In genomic region chr18:73766915-73767314, GRCh38 we compare ENCODE assay signal across 23 cellular contexts.
DNase-seq lines count a peak whose midpoint lies in the region; ATAC-seq and TF ChIP-seq lines count a peak whose summit lies in the region.
"Had no signal": no experiment of that assay in that cellular context is flagged by ENCODE, and none has a peak within 500 bp of the region (broad histone marks: within the 10 kb centered on the region; RNA-seq: fewer than 3 reads in every experiment).

No MANE protein-coding gene starts in this region.

- H3K4me1 Mint-ChIP-seq in activated naive CD8-positive, alpha-beta T cell treated with anti-CD3 and anti-CD28 coated beads, Interleukin-2, amount 10 ng/mL, durations not matched to agents 7 days and 5 days: peaks cover 7% of the 10 kb centered on the region
- no peaks in the 10 kb centered on the region for H3K4me1 Mint-ChIP-seq in activated naive CD8-positive, alpha-beta T cell treated with anti-CD3 and anti-CD28 coated beads, Interleukin-2, amount 50 U/mL, for 24 hours
- peaks cover 11% of the 10 kb centered on the region for H3K4me1 Mint-ChIP-seq in CD8-positive, alpha-beta T cell (ENCODE audit: low read depth)

- no peak overlapping the region for H3K27ac ChIP-seq in CD8-positive, alpha-beta T cell (ENCODE audit: low read depth, low read length)
- H3K27ac ChIP-seq: Peyer's patch, SK-N-MC had no signal

- H3K36me3 Mint-ChIP-seq in activated naive CD8-positive, alpha-beta T cell treated with anti-CD3 and anti-CD28 coated beads, Interleukin-2, amount 10 ng/mL, durations not matched to agents 7 days and 5 days: no peaks in the 10 kb centered on the region
- H3K36me3 Mint-ChIP-seq in activated naive CD8-positive, alpha-beta T cell treated with anti-CD3 and anti-CD28 coated beads, Interleukin-2, amount 50 U/mL, for 24 hours (ENCODE audit: low read depth): no peaks in the 10 kb centered on the region
- no peaks in the 10 kb centered on the region for H3K36me3 Mint-ChIP-seq in CD8-positive, alpha-beta T cell

- no peaks in the 10 kb centered on the region for H3K36me3 ChIP-seq in Loucy (ENCODE audit: insufficient read depth, low read length)
- no peaks in the 10 kb centered on the region for H3K36me3 ChIP-seq in CD8-positive, alpha-beta T cell (ENCODE audit: insufficient read depth, low read length)
- H3K36me3 ChIP-seq: Peyer's patch had no signal

- peak; percentile 56 for ATAC-seq in activated naive CD8-positive, alpha-beta T cell treated with anti-CD3 and anti-CD28 coated beads, Interleukin-2, amount 10 ng/mL, durations not matched to agents 7 days and 5 days (ENCODE audit: low read depth)
- ATAC-seq in activated naive CD8-positive, alpha-beta T cell treated with anti-CD3 and anti-CD28 coated beads, Interleukin-2, amount 50 U/mL, for 24 hours: no peak
- ATAC-seq in CD8-positive, alpha-beta T cell: no peak
- ATAC-seq: HepG2, K562 had no signal

- DNase-seq in activated naive CD8-positive, alpha-beta T cell treated with anti-CD3 and anti-CD28 coated beads, Interleukin-2, amount 10 ng/mL, durations not matched to agents 7 days and 5 days: no peak
- no peak for DNase-seq in activated naive CD8-positive, alpha-beta T cell treated with anti-CD3 and anti-CD28 coated beads, Interleukin-2, amount 50 U/mL, for 24 hours
- DNase-seq in dermis blood vessel endothelial cell (peak; percentile 49), medulla oblongata (ENCODE audit: extremely low spot score) (no peak)
- no peak for DNase-seq in CD8-positive, alpha-beta T cell
- no peak for DNase-seq in activated CD8-positive, alpha-beta memory T cell treated with anti-CD3 and anti-CD28 coated beads, Interleukin-2, amount 50 U/mL, for 4 hours
- DNase-seq: 8988T; ACHN; CD4-positive, alpha-beta T cell; COR-L47; DMS53; NCI-H1048; NCI-H1417; NCI-H1694; NCI-H2029 treated with DMSO at 0.1 percent for 48 hours; NCI-H2227 treated with DMSO at 0.1 percent for 48 hours; NCI-H526 treated with DMSO at 0.1 percent for 48 hours; Peyer's patch; SIG-M5 had no signal

- H3K4me3 ChIP-seq in Loucy (ENCODE audit: low read length, poor library complexity, severe bottlenecking): peak overlapping the region; percentile 55
- H3K4me3 ChIP-seq in CD8-positive, alpha-beta T cell (ENCODE audit: low read depth, low read length): no peak overlapping the region
- H3K4me3 ChIP-seq: K562, Peyer's patch, SK-N-MC had no signal

- no peaks in the 10 kb centered on the region for H3K9me3 ChIP-seq in Loucy (ENCODE audit: insufficient read depth, low read depth, low read length)
- no peaks in the 10 kb centered on the region for H3K9me3 ChIP-seq in CD8-positive, alpha-beta T cell (ENCODE audit: low read length)
- H3K9me3 ChIP-seq: Peyer's patch had no signal

- intact Hi-C loops in CD8-positive, alpha-beta T cell (cut with DNase I, micrococcal nuclease): no loop called here

- H3K4me2 ChIP-seq in Loucy (ENCODE audit: low read depth, low read length, poor library complexity, severe bottlenecking): peak overlapping the region; percentile 66

- peak overlapping the region; percentile 75 for H3K9ac ChIP-seq in Loucy (ENCODE audit: low read depth, low read length, poor library complexity, severe bottlenecking)

- H3K9me3 Mint-ChIP-seq in activated naive CD8-positive, alpha-beta T cell treated with anti-CD3 and anti-CD28 coated beads, Interleukin-2, amount 10 ng/mL, durations not matched to agents 7 days and 5 days: no peaks in the 10 kb centered on the region
- no peaks in the 10 kb centered on the region for H3K9me3 Mint-ChIP-seq in activated naive CD8-positive, alpha-beta T cell treated with anti-CD3 and anti-CD28 coated beads, Interleukin-2, amount 50 U/mL, for 24 hours
- no peaks in the 10 kb centered on the region for H3K9me3 Mint-ChIP-seq in CD8-positive, alpha-beta T cell

- no peaks in the 10 kb centered on the region for H3K27me3 ChIP-seq in Loucy (ENCODE audit: insufficient read depth, low read length, poor library complexity, severe bottlenecking)
- no peaks in the 10 kb centered on the region for H3K27me3 ChIP-seq in CD8-positive, alpha-beta T cell (ENCODE audit: insufficient read depth, low read length)
- H3K27me3 ChIP-seq: Peyer's patch had no signal

- peaks cover 4% of the 10 kb centered on the region for H3K27me3 Mint-ChIP-seq in activated naive CD8-positive, alpha-beta T cell treated with anti-CD3 and anti-CD28 coated beads, Interleukin-2, amount 10 ng/mL, durations not matched to agents 7 days and 5 days
- peaks cover 5% of the 10 kb centered on the region for H3K27me3 Mint-ChIP-seq in activated naive CD8-positive, alpha-beta T cell treated with anti-CD3 and anti-CD28 coated beads, Interleukin-2, amount 50 U/mL, for 24 hours
- no peaks in the 10 kb centered on the region for H3K27me3 Mint-ChIP-seq in CD8-positive, alpha-beta T cell (ENCODE audit: low read depth)
- H3K27me3 Mint-ChIP-seq: CD4-positive, alpha-beta T cell had no signal

- H3F3A ChIP-seq in Loucy (ENCODE audit: low read depth): no peaks in the 10 kb centered on the region; the same call in 1 of the 2 replicates

- H3K79me2 ChIP-seq in Loucy (ENCODE audit: insufficient read depth, low read length): no peaks in the 10 kb centered on the region

- POLR2A ChIA-PET in activated naive CD8-positive, alpha-beta T cell treated with anti-CD3 and anti-CD28 coated beads, Interleukin-2, amount 10 ng/mL, durations not matched to agents 7 days and 5 days (lab: Charles Lee): no interaction called here
- POLR2A ChIA-PET in CD8-positive, alpha-beta T cell (lab: Charles Lee): no interaction called here

- H3K4me1 ChIP-seq in Loucy (ENCODE audit: insufficient read depth, low read length, poor library complexity, severe bottlenecking): peaks cover 55% of the 10 kb centered on the region
- H3K4me1 ChIP-seq in CD8-positive, alpha-beta T cell (ENCODE audit: insufficient read depth, low read length): no peaks in the 10 kb centered on the region
- H3K4me1 ChIP-seq: Peyer's patch had no signal

- H2AFZ ChIP-seq in Loucy (ENCODE audit: low read length): no peak overlapping the region

- H3K9me2 ChIP-seq in Loucy (replicated peaks; ENCODE audit: low read depth, low read length): no peaks in the 10 kb centered on the region

- H3K27ac Mint-ChIP-seq in activated naive CD8-positive, alpha-beta T cell treated with anti-CD3 and anti-CD28 coated beads, Interleukin-2, amount 10 ng/mL, durations not matched to agents 7 days and 5 days: no peak overlapping the region
- no peak overlapping the region for H3K27ac Mint-ChIP-seq in activated naive CD8-positive, alpha-beta T cell treated with anti-CD3 and anti-CD28 coated beads, Interleukin-2, amount 50 U/mL, for 24 hours
- H3K27ac Mint-ChIP-seq in CD8-positive, alpha-beta T cell: no peak overlapping the region
- H3K27ac Mint-ChIP-seq: CD4-positive, alpha-beta T cell had no signal

- TF ChIP-seq CTCF in Loucy (conservative IDR thresholded peaks at IDR 0.05; ENCODE audit: low read length): no peak
- no peak for TF ChIP-seq CTCF in CD8-positive, alpha-beta T cell (IDR thresholded peaks at IDR 0.05)

- H3K4me3 Mint-ChIP-seq in activated naive CD8-positive, alpha-beta T cell treated with anti-CD3 and anti-CD28 coated beads, Interleukin-2, amount 10 ng/mL, durations not matched to agents 7 days and 5 days: peak overlapping the region; percentile 11
- H3K4me3 Mint-ChIP-seq in activated naive CD8-positive, alpha-beta T cell treated with anti-CD3 and anti-CD28 coated beads, Interleukin-2, amount 50 U/mL, for 24 hours: no peak overlapping the region
- no peak overlapping the region for H3K4me3 Mint-ChIP-seq in CD8-positive, alpha-beta T cell
- H3K4me3 Mint-ChIP-seq: CD4-positive, alpha-beta T cell had no signal

- no peaks in the 10 kb centered on the region for H4K20me1 ChIP-seq in Loucy (ENCODE audit: insufficient read depth, low read length, poor library complexity, severe bottlenecking)

- CTCF ChIA-PET in CD8-positive, alpha-beta T cell (lab: Charles Lee): no interaction called here
